In genomic region chr3:30696901-30697300, GRCh38 we compare ENCODE assay signal across 22 cellular contexts.
A peak's percentile ranks its signal among the peaks of the same experiment; 100 is the strongest.
DNase-seq lines count a peak whose midpoint lies in the region; ATAC-seq, FAIRE-seq and TF ChIP-seq lines count a peak whose summit lies in the region.
"Had no signal": no experiment of that assay in that cellular context is flagged by ENCODE, and none has a peak within 500 bp of the region (broad histone marks: within the 10 kb centered on the region; RNA-seq: fewer than 3 reads in every experiment).

No MANE protein-coding gene starts in this region.

- no peak overlapping the region for H3K27ac ChIP-seq in MM.1S (ENCODE audit: low read length)
- H3K27ac ChIP-seq in spleen: peak overlapping the region in 5 of 8 donors; percentile 3 to 45 (median 23)
- H3K27ac ChIP-seq: left lung had no signal

- no peaks in the 10 kb centered on the region for H3K9me2 ChIP-seq in MM.1S (replicated peaks; ENCODE audit: insufficient read depth, low read length)

- no peak overlapping the region for H3K4me3 Mint-ChIP-seq in immature natural killer cell
- H3K4me3 Mint-ChIP-seq: HFFc6 had no signal

- H3K27ac Mint-ChIP-seq in immature natural killer cell: peak overlapping the region in 5 of 6 donors; percentile 14 to 73 (median 42)
- H3K27ac Mint-ChIP-seq: HFFc6 had no signal

- no peak overlapping the region for H3K4me3 ChIP-seq in MM.1S (ENCODE audit: low read length)
- H3K4me3 ChIP-seq in spleen: no peak overlapping the region
- H3K4me3 ChIP-seq: K562, left lung, smooth muscle cell, tibial artery had no signal

- H3K9ac ChIP-seq in MM.1S (ENCODE audit: low read length): no peak overlapping the region

- POLR2A ChIA-PET in HEK293T (lab: Yijun Ruan, JAX): no interaction called here

- no peak for FAIRE-seq in GM12892 (lab: Jason Lieb, UNC)
- FAIRE-seq: endothelial cell of umbilical vein, K562 had no signal

- H3K9me3 ChIP-seq in MM.1S (replicated peaks; ENCODE audit: insufficient read depth, low read length): no peaks in the 10 kb centered on the region
- no peaks in the 10 kb centered on the region for H3K9me3 ChIP-seq in spleen
- H3K9me3 ChIP-seq: left lung, tibial artery had no signal

- H3K9me3 Mint-ChIP-seq in immature natural killer cell: no peaks in the 10 kb centered on the region
- H3K9me3 Mint-ChIP-seq: HFFc6 had no signal

- H3K27me3 Mint-ChIP-seq in immature natural killer cell (ENCODE audit: low read depth in 3 of 3): no peaks in the 10 kb centered on the region

- intact Hi-C loops in Right ventricle myocardium superior (cut with DNase I): loop anchor here (5.0 to 10.0 kb wide), 4 partner anchors 172 to 585 kb away; no protein-coding TSS in a partner anchor
- intact Hi-C loops in cardiac septum (cut with DNase I): loop anchor here (5.0 kb wide), 1 partner anchor 655 kb away; no protein-coding TSS in a partner anchor
- intact Hi-C loops in spleen (cut with DNase I; ENCODE audit: low total_unique reads): no loop called here

- no peak for DNase-seq in Right ventricle myocardium superior
- DNase-seq in cardiac septum (ENCODE audit: low spot score): no peak
- DNase-seq in MM.1S: no peak
- DNase-seq in immature natural killer cell: no peak
- no peak for DNase-seq in spleen
- no peak for DNase-seq in NAMALWA (ENCODE audit: low spot score)
- DNase-seq in GM12892 (ENCODE audit: insufficient read length): no peak
- no peak for DNase-seq in HEK293T (ENCODE audit: extremely low spot score)
- DNase-seq: central memory CD4-positive, alpha-beta T cell; DMS153; GDM1; HFFc6; left lung; NCI-H1436 treated with DMSO at 0.1 percent for 48 hours; stimulated activated CD4-positive, alpha-beta T cell treated with anti-CD3 and anti-CD28 coated beads, Interleukin-2, amount 100 ng/mL, for 48 hours; stimulated activated naive CD8-positive, alpha-beta T cell treated with anti-CD3 and anti-CD28 coated beads, Interleukin-15, Interleukin-2, amounts not matched to agents 100 U/mL and 50 U/mL, for 24 hours; T-helper 9 cell; tibial artery had no signal

- peaks cover 6 to 40% (median 15%) of the 10 kb centered on the region in 3 donors for H3K36me3 Mint-ChIP-seq in immature natural killer cell

- no peaks in the 10 kb centered on the region for H3F3A ChIP-seq in MM.1S (ENCODE audit: insufficient read depth, low read length)

- no peaks in the 10 kb centered on the region for H3K79me2 ChIP-seq in MM.1S (ENCODE audit: low read length)

- peaks cover 23 to 48% of the 10 kb centered on the region in 2 donors for H3K4me1 Mint-ChIP-seq in immature natural killer cell

- CTCF ChIA-PET in HEK293T (lab: Yijun Ruan, JAX): no interaction called here

- H2AFZ ChIP-seq in MM.1S (ENCODE audit: low read length): no peak overlapping the region

- H3K4me1 ChIP-seq in MM.1S (ENCODE audit: low read length): peaks cover 10% of the 10 kb centered on the region
- peaks cover 14 to 56% (median 44%) of the 10 kb centered on the region in 6 donors for H3K4me1 ChIP-seq in spleen

- no peaks in the 10 kb centered on the region for H4K20me1 ChIP-seq in MM.1S (ENCODE audit: insufficient read depth, low read length)

- H3K27me3 ChIP-seq in MM.1S (replicated peaks; ENCODE audit: insufficient read depth, low read length) (no peaks in the 10 kb centered on the region), spleen (replicated peaks in 1 of 7) (no peaks in the 10 kb centered on the region)
- H3K27me3 ChIP-seq: left lung, tibial artery had no signal

- 0 out of 2 replicates have a peak overlapping the region, but pooled peaks have one; percentile 7 for H3K4me2 ChIP-seq in MM.1S (ENCODE audit: low read depth, low read length)
- H3K4me2 ChIP-seq: smooth muscle cell had no signal

- H3K36me3 ChIP-seq in MM.1S (replicated peaks; ENCODE audit: insufficient read depth, low read length): no peaks in the 10 kb centered on the region
- peaks cover 0 to 96% (median 35%) of the 10 kb centered on the region in 6 donors for H3K36me3 ChIP-seq in spleen

- ATAC-seq in Right ventricle myocardium superior (ENCODE audit: poor library complexity): peak; percentile 6
- ATAC-seq: K562; left lung; SK-N-SH treated with all-trans-retinoic acid at 6 μM for 48 hours; stimulated activated naive CD8-positive, alpha-beta T cell treated with anti-CD3 and anti-CD28 coated beads, Interleukin-15, Interleukin-2, amounts not matched to agents 100 U/mL and 50 U/mL, for 24 hours had no signal

- WGBS in spleen, 5 donors: 69 to 84% (median 71%) methylated on average over 2 of the region's 2 CpGs

- TF ChIP-seq POLR2A in spleen (IDR thresholded peaks at IDR 0.05) (no peak), GM12892 (IDR thresholded peaks at IDR 0.05; ENCODE audit: low read depth, low read length) (no peak)

- TF ChIP-seq CTCF in MM.1S (IDR thresholded peaks at IDR 0.05; ENCODE audit: low read length) (no peak), spleen (IDR thresholded peaks at IDR 0.05 in 8 of 11, conservative IDR thresholded peaks at IDR 0.05 in 3 of 11) (no peak)

TF ChIP-seq in HEK293T, 16 proteins besides CTCF, POLR2A, EP300 and RAD21:
- no peak for TF ChIP-seq HDGF (IDR thresholded peaks at IDR 0.05; ENCODE audit: borderline replicate concordance)
- no peak for TF ChIP-seq L3MBTL2 (conservative IDR thresholded peaks at IDR 0.05)
- TF ChIP-seq BHLHE40 (IDR thresholded peaks at IDR 0.05; ENCODE audit: borderline replicate concordance): no peak
- no peak for TF ChIP-seq ZNF384 (IDR thresholded peaks at IDR 0.05)
- no peak for TF ChIP-seq TARDBP (IDR thresholded peaks at IDR 0.05)
- no peak for TF ChIP-seq ELF4 (IDR thresholded peaks at IDR 0.05)
- TF ChIP-seq NFRKB (IDR thresholded peaks at IDR 0.05): no peak
- no peak for TF ChIP-seq FOXK2 (IDR thresholded peaks at IDR 0.05)
- TF ChIP-seq ARNT (IDR thresholded peaks at IDR 0.05): no peak
- no peak for TF ChIP-seq PKNOX1 (IDR thresholded peaks at IDR 0.05)
- no peak for TF ChIP-seq CTBP1 (IDR thresholded peaks at IDR 0.05; ENCODE audit: borderline replicate concordance)
- no peak for TF ChIP-seq FOXA1 (IDR thresholded peaks at IDR 0.05)
